ENCODE assay signal across 8 cellular contexts in the genomic region with DNA sequence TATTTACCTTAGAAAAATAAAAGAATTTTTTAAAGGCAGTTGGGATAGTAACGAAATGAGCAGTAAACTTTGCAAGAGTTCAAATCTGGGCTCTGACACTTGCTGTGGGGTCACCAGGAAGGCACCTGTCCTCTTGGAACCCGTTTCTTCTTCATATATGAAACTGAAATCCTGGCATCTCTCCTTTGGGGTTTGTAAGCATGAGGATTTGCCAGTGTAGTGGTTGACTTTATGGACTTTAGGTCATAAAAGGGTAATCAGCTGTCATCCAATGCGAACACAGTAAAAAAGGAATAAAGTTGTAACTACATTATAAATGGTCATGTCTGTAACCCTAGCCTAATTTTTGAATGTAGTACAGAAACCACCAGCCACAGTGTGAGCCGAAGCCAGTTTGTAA. TPM values are rescaled to one million over a fixed set of nuclear protein-coding genes. Genes with fewer than 3 reads are reported as not detected.
DNase-seq lines count a peak whose midpoint lies in the region; ATAC-seq, FAIRE-seq and TF ChIP-seq lines count a peak whose summit lies in the region.

No MANE protein-coding gene starts in this region.

- no peak overlapping the region for H3K27ac ChIP-seq in SK-N-MC

- no peak for TF ChIP-seq CTCF in fibroblast of villous mesenchyme (IDR thresholded peaks at IDR 0.05; ENCODE audit: insufficient read depth, low read depth, low read length)

- ATAC-seq in HG03039 (IDR thresholded peaks at IDR 0.05; ENCODE audit: unreplicated experiment) (no peak), HG03139 (IDR thresholded peaks at IDR 0.05; ENCODE audit: unreplicated experiment) (no peak), left lobe of liver (no peak)

- peak overlapping the region; percentile 89 for H3K9ac ChIP-seq in SK-N-MC (ENCODE audit: insufficient read length)

- peak; percentile 57 for FAIRE-seq in GM19239 (lab: Jason Lieb, UNC)

- H3K4me3 ChIP-seq in SK-N-MC (peak overlapping the region; percentile 77), fibroblast of villous mesenchyme (ENCODE audit: low read depth, low read length) (peak overlapping the region; percentile 70), skeletal muscle cell (ENCODE audit: low read depth, low read length) (peak overlapping the region; percentile 75)

- no peaks in the 10 kb centered on the region for H3K9me3 ChIP-seq in SK-N-MC (ENCODE audit: low read depth, low read length)

- no peak for DNase-seq in GM19239 (ENCODE audit: insufficient read length, low spot score)
- no peak for DNase-seq in SK-N-MC (ENCODE audit: low read depth, low spot score)
- no peak for DNase-seq in fibroblast of villous mesenchyme (ENCODE audit: low read depth)
- no peak for DNase-seq in skeletal muscle cell (ENCODE audit: low read depth)
- DNase-seq in left lobe of liver (ENCODE audit: low spot score) = no peak
- DNase-seq in NCI-H345 (lab: John Stamatoyannopoulos, UW) = no peak

- H3K36me3 ChIP-seq in SK-N-MC (ENCODE audit: insufficient read depth, low read length) = no peaks in the 10 kb centered on the region; the same call in 1 of the 2 replicates

RNA-seq across cellular contexts. Expression of a gene that starts 1.3 kb away (rescaled TPM):
- 22.2 and 36.3 TPM in 2 replicates for total RNA-seq in fibroblast of villous mesenchyme
- 50.0 TPM for total RNA-seq in left lobe of liver
